In the genomic region with DNA sequence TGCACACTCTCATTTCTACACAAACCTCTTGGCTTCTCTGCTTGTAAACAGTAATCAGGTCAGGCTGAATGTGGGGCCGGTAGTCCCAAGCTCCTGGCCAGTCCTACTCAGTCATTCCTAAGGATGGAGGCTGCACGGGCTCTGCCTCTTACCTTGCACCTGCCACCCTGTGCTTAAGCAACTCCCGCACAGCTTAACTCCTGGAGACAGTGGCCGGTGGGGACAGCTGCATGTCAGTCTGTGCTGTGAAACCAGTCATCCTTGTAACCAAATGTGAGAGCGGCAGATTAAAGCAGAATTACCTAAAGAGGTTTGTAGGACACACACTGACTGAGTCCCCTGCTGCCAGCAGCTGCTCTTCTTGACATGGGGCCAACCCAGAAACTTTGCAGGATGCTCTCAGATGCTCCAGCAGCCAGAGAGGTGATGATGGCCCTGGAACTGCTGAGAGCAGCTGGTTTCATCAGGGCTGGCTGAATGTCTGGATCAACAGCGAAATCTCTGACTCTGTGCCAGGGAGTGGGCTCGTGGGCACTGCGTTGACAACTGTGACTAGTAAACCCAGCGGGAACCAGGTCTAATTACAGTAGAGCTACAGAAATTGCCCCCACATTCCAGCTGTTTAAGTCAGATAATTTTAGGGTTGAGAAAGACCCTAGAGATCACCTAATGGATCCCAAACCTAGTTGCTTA, we compare ENCODE assay signal across 12 cellular contexts.
DNase-seq lines count a peak whose midpoint lies in the region; FAIRE-seq lines count a peak whose summit lies in the region.
"Had no signal": no experiment of that assay in that cellular context is flagged by ENCODE, and none has a peak within 500 bp of the region (broad histone marks: within the 10 kb centered on the region; RNA-seq: fewer than 3 reads in every experiment).

No MANE protein-coding gene starts in this region.

- H3K9me3 ChIP-seq in small intestine (ENCODE audit: control insufficient read depth, low read depth): no peaks in the 10 kb centered on the region
- H3K9me3 ChIP-seq: Caco-2, tibial artery had no signal

- no peak for FAIRE-seq in small intestine (lab: Jason Lieb, UNC)

- no peaks in the 10 kb centered on the region for H3K36me3 ChIP-seq in small intestine (ENCODE audit: control insufficient read depth in 2 of 2, insufficient read depth in 2 of 2, low read length in 2 of 2)
- H3K36me3 ChIP-seq: tibial artery had no signal

- H3K27ac ChIP-seq in small intestine (ENCODE audit: low read depth in 1 of 2, low read length in 1 of 2): no peak overlapping the region
- H3K27ac ChIP-seq: tibial artery had no signal

- WGBS in small intestine, 3 donors: 51 to 64% (median 58%) methylated on average over 9 of the region's 9 CpGs

- H3K27me3 ChIP-seq in small intestine (ENCODE audit: control insufficient read depth in 2 of 2, insufficient read depth in 2 of 2, low read length in 2 of 2): no peaks in the 10 kb centered on the region
- H3K27me3 ChIP-seq: tibial artery had no signal

- no peaks in the 10 kb centered on the region for H3K4me1 ChIP-seq in small intestine (ENCODE audit: control insufficient read depth in 2 of 2, insufficient read depth in 1 of 2, low read depth in 1 of 2, low read length in 1 of 2)
- H3K4me1 ChIP-seq: Caco-2, tibial artery had no signal

- H3K4me3 ChIP-seq in small intestine (ENCODE audit: low read depth in 1 of 2, low read length in 2 of 2): no peak overlapping the region
- H3K4me3 ChIP-seq: tibial artery had no signal

- DNase-seq in DMS 273 (lab: John Stamatoyannopoulos, UW; ENCODE audit: unreplicated experiment): peak; percentile 92
- peak; percentile 90 for DNase-seq in NCI-H1694 (lab: John Stamatoyannopoulos, UW)
- DNase-seq in NCI-H510A treated with DMSO at 0.1 percent for 48 hours (lab: John Stamatoyannopoulos, UW): peak; percentile 77
- DNase-seq in cerebellar cortex (ENCODE audit: low spot score): peak; percentile 68
- no peak for DNase-seq in small intestine
- no peak for DNase-seq in KG1 (lab: John Stamatoyannopoulos, UW)
- DNase-seq in GDM1 (lab: John Stamatoyannopoulos, UW): no peak
- no peak for DNase-seq in nucleus accumbens (lab: John Stamatoyannopoulos, UW)
- DNase-seq: activated naive CD4-positive, alpha-beta T cell treated with anti-CD3 and anti-CD28 coated beads, Interleukin-2, amount 10 ng/mL, durations not matched to agents 7 days and 5 days; Caco-2; NCI-H1436 treated with DMSO at 0.1 percent for 48 hours; tibial artery had no signal

Comparison
In these comparisons a context has a peak if more than half of its experiments do, and no peak if none do; other contexts are left out.
1. DNase-seq: peak in DMS 273 (single experiment), NCI-H1694 (single experiment), NCI-H510A treated with DMSO at 0.1 percent for 48 hours (single experiment) and cerebellar cortex (single experiment); none in small intestine (single experiment), KG1 (single experiment), GDM1 (single experiment) and nucleus accumbens (0 of 56).